ENCODE assay signal across 2 cellular contexts in the genomic region with DNA sequence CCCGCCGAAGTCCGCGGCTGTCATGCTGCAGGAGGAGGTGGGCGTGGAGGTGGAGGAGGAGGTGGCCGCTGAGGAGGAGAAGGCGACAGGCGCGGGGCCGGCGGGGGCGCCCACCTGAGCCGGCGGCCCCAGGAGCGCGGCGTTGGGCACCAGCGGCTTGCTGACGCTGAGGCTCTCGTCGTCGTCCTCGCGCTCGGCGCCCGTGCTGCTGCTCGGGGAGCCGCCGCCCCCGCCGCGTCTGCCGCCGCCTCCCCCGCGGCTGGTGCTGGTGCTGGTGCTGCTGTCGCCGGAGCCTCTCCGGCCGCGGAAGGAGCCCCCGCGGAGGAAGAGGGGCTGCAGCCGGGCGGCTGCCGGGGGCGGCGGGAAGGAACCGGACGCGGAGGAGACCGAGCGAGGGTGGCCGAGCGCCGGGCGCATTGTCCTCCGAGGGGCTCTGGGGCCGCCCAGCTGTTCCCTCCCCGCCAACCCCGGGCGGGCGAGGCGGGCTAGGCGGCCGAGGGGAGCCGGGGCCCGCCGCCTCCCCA.
TF ChIP-seq lines count a peak whose summit lies in the region.

No MANE protein-coding gene starts in this region.

TF ChIP-seq in HEK293, 187 proteins besides CTCF, POLR2A, EP300 and RAD21:
- TF ChIP-seq SP7 (tag by site-specific recombination; IDR thresholded peaks at IDR 0.05) (no peak), ZNF561 (tag by site-specific recombination; IDR thresholded peaks at IDR 0.05; ENCODE audit: borderline replicate concordance) (0 out of 2 replicates have a peak, but pooled peaks have one; percentile 59), ZFHX2 (tag by site-specific recombination; conservative IDR thresholded peaks at IDR 0.05) (peak; percentile 61), EGR2 (tag by site-specific recombination; IDR thresholded peaks at IDR 0.05; ENCODE audit: low read depth) (0 out of 2 replicates have a peak, but pooled peaks have one; percentile 34), ZNF596 (tag by site-specific recombination; IDR thresholded peaks at IDR 0.05) (peak; percentile 27; the same call in 1 of the 2 replicates), ZNF488 (tag by site-specific recombination; IDR thresholded peaks at IDR 0.05) (no peak)

TF ChIP-seq in HepG2, 621 proteins besides CTCF, POLR2A, EP300 and RAD21:
- TF ChIP-seq, protein P1, sequence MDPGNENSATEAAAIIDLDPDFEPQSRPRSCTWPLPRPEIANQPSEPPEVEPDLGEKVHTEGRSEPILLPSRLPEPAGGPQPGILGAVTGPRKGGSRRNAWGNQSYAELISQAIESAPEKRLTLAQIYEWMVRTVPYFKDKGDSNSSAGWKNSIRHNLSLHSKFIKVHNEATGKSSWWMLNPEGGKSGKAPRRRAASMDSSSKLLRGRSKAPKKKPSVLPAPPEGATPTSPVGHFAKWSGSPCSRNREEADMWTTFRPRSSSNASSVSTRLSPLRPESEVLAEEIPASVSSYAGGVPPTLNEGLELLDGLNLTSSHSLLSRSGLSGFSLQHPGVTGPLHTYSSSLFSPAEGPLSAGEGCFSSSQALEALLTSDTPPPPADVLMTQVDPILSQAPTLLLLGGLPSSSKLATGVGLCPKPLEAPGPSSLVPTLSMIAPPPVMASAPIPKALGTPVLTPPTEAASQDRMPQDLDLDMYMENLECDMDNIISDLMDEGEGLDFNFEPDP (CRISPR knock-in tag; conservative IDR thresholded peaks at IDR 0.05) = no peak
- TF ChIP-seq PRDM4 (CRISPR knock-in tag; IDR thresholded peaks at IDR 0.05; ENCODE audit: borderline replicate concordance) = no peak
- TF ChIP-seq STAT5B (CRISPR knock-in tag; IDR thresholded peaks at IDR 0.05) = no peak
- no peak for TF ChIP-seq IRF2 (CRISPR knock-in tag; IDR thresholded peaks at IDR 0.05)
- TF ChIP-seq MYNN (CRISPR knock-in tag; IDR thresholded peaks at IDR 0.05; ENCODE audit: low read depth) = no peak
- TF ChIP-seq ZNF484 (CRISPR knock-in tag; IDR thresholded peaks at IDR 0.05; ENCODE audit: borderline replicate concordance, low read depth) = no peak
- TF ChIP-seq ZFP62 (CRISPR knock-in tag; IDR thresholded peaks at IDR 0.05) = no peak
- TF ChIP-seq KMT2A (CRISPR knock-in tag; IDR thresholded peaks at IDR 0.05) = no peak
- no peak for TF ChIP-seq SIX4 (CRISPR knock-in tag; IDR thresholded peaks at IDR 0.05)
- no peak for TF ChIP-seq JUND (CRISPR knock-in tag; IDR thresholded peaks at IDR 0.05)
- no peak for TF ChIP-seq KDM5B (CRISPR knock-in tag; IDR thresholded peaks at IDR 0.05; ENCODE audit: borderline replicate concordance)
- TF ChIP-seq RARG (CRISPR knock-in tag; IDR thresholded peaks at IDR 0.05; ENCODE audit: low read depth) = no peak
- no peak for TF ChIP-seq CC2D1A (CRISPR knock-in tag; IDR thresholded peaks at IDR 0.05)
- no peak for TF ChIP-seq AGO2 (optimal IDR thresholded peaks at IDR 0.05; ENCODE audit: low read depth, low read length)
- TF ChIP-seq NCOA2 (CRISPR knock-in tag; IDR thresholded peaks at IDR 0.05) = no peak
